Comparison of ENCODE assay signal across 7 cellular contexts in the genomic region with DNA sequence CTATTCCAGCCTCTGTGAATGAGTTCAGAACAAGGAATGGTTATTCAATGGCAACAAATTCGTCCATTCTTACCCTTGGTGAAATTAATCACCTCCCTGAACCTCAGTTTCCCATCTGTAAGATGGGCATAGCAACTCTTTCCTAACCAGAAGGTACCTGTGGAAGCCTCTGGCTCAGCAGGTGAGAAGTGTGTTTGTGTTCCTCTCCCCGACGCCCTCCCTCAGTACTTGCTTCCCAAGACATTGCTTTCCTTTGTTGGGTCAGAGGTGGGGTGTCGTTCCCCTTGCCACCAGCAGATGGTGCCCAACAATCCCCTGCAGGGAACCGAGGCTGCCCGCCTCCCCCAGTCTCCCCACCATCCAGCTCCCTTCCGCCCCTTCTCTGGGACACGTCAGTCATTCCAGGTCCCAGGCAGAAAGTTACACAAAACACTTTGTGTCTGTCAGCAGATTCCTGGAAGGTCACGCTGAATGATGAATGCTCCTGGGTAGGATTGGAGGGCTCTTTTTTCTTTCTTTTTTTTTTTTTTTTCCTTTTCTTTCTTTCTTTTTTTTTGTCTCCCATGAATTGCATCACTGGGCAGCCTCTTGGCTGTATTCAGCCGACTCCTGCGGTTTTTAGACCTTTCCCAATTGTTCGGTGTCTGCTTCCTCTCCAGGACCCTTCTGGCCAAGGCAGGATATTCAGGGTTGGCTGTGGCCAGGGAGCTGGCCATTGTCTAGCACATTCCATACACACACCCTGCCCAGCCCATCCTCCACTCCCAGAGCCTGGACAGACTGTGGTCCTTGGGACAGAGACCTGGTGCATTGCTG.
A peak's percentile ranks its signal among the peaks of the same experiment; 100 is the strongest.
DNase-seq lines count a peak whose midpoint lies in the region; ATAC-seq and TF ChIP-seq lines count a peak whose summit lies in the region.

No MANE protein-coding gene starts in this region.

- H3K36me3 Mint-ChIP-seq in activated CD8-positive, alpha-beta T cell treated with anti-CD3 and anti-CD28 coated beads for 36 hours (ENCODE audit: low read depth): no peaks in the 10 kb centered on the region

- H3K27ac Mint-ChIP-seq in activated CD8-positive, alpha-beta T cell treated with anti-CD3 and anti-CD28 coated beads for 36 hours: no peak overlapping the region

- WGBS in mesendoderm (ENCODE audit: extremely low coverage, insufficient coverage, low lambda C conversion rate): no CpG with 5 or more reads among the region's 12 CpGs

- TF ChIP-seq CTCF in GM12873 (IDR thresholded peaks at IDR 0.05; ENCODE audit: insufficient read depth, low read depth, low read length, missing control alignments): peak; percentile 96
- TF ChIP-seq CTCF in activated CD8-positive, alpha-beta T cell treated with anti-CD3 and anti-CD28 coated beads for 36 hours (IDR thresholded peaks at IDR 0.05): peak; percentile 96

- CTCF ChIA-PET in activated CD8-positive, alpha-beta T cell treated with anti-CD3 and anti-CD28 coated beads for 36 hours (lab: Charles Lee): interaction anchor here (0.6 to 1.8 kb wide), 13 partner anchors 9 to 1143 kb away, joined by 3 to 13 read pairs (median 3); no protein-coding TSS in a partner anchor

- peak overlapping the region; percentile 82 for H3K4ac ChIP-seq in mesendoderm (ENCODE audit: low read depth, low read length)

- no peaks in the 10 kb centered on the region for H3K79me1 ChIP-seq in mesendoderm (ENCODE audit: low read length)

- intact Hi-C loops in activated CD8-positive, alpha-beta T cell treated with anti-CD3 and anti-CD28 coated beads for 36 hours (cut with micrococcal nuclease): no loop called here

- H3K4me3 ChIP-seq in mesendoderm (ENCODE audit: low read length): no peak overlapping the region

- H3K27ac ChIP-seq in mesendoderm (ENCODE audit: low read depth, low read length): no peak overlapping the region

- H3K4me3 Mint-ChIP-seq in activated CD8-positive, alpha-beta T cell treated with anti-CD3 and anti-CD28 coated beads for 36 hours: no peak overlapping the region

- H3K4me1 Mint-ChIP-seq in activated CD8-positive, alpha-beta T cell treated with anti-CD3 and anti-CD28 coated beads for 36 hours (ENCODE audit: low read depth): peaks cover 10% of the 10 kb centered on the region

- peak; percentile 39 for ATAC-seq in HG02759 (IDR thresholded peaks at IDR 0.05; ENCODE audit: unreplicated experiment)
- peak; percentile 83 for ATAC-seq in activated CD8-positive, alpha-beta T cell treated with anti-CD3 and anti-CD28 coated beads for 36 hours

- no peaks in the 10 kb centered on the region for H3K4me1 ChIP-seq in mesendoderm (ENCODE audit: control insufficient read depth, low read depth, low read length)

- POLR2A ChIA-PET in activated CD8-positive, alpha-beta T cell treated with anti-CD3 and anti-CD28 coated beads for 36 hours (lab: Charles Lee): interaction anchor here (1.0 kb wide), 1 partner anchor 34 kb away, joined by 3 read pairs; no protein-coding TSS in a partner anchor

- DNase-seq in NCI-H526 treated with DMSO at 0.1 percent for 48 hours (lab: John Stamatoyannopoulos, UW) (peak; percentile 14), mesendoderm (peak; percentile 93)
- peak; percentile 69 for DNase-seq in activated CD8-positive, alpha-beta T cell treated with anti-CD3 and anti-CD28 coated beads for 36 hours
- DNase-seq in effector CD8-positive, alpha-beta T cell (lab: John Stamatoyannopoulos, UW): peak; percentile 46
- DNase-seq in stimulated activated CD8-positive, alpha-beta memory T cell treated with anti-CD3 and anti-CD28 coated beads, Interleukin-2, amount 100 ng/mL, for 1 hour (ENCODE audit: low read depth in 2 of 2): peak; percentile 14 to 38

- no peak overlapping the region for H3K18ac ChIP-seq in mesendoderm (ENCODE audit: low read length)

- no peaks in the 10 kb centered on the region for H3K36me3 ChIP-seq in mesendoderm (ENCODE audit: control insufficient read depth, insufficient read depth, low read length)

- peaks cover 4% of the 10 kb centered on the region for H3K9me3 Mint-ChIP-seq in activated CD8-positive, alpha-beta T cell treated with anti-CD3 and anti-CD28 coated beads for 36 hours

- no peak overlapping the region for H3K23ac ChIP-seq in mesendoderm (ENCODE audit: low read length)

- H3K9ac ChIP-seq in mesendoderm (ENCODE audit: low read length): no peak overlapping the region

- no peak overlapping the region for H2AK5ac ChIP-seq in mesendoderm (ENCODE audit: low read length)

- no peak overlapping the region for H3K4me2 ChIP-seq in mesendoderm (ENCODE audit: low read length)

- no peak overlapping the region for H2BK120ac ChIP-seq in mesendoderm (ENCODE audit: low read depth, low read length)

- H2BK15ac ChIP-seq in mesendoderm (replicated peaks; ENCODE audit: low read depth): no peak overlapping the region

- no peak overlapping the region for H4K8ac ChIP-seq in mesendoderm (ENCODE audit: low read depth, low read length)

- no peaks in the 10 kb centered on the region for H3K27me3 ChIP-seq in mesendoderm (ENCODE audit: insufficient read depth, low read length, poor library complexity)

- no peak overlapping the region for H2BK5ac ChIP-seq in mesendoderm (ENCODE audit: low read length)

- peaks cover 5% of the 10 kb centered on the region for H3K27me3 Mint-ChIP-seq in activated CD8-positive, alpha-beta T cell treated with anti-CD3 and anti-CD28 coated beads for 36 hours

- H3K56ac ChIP-seq in mesendoderm (ENCODE audit: low read length): no peak overlapping the region

- no peak overlapping the region for H4K5ac ChIP-seq in mesendoderm (ENCODE audit: low read length)

- no peaks in the 10 kb centered on the region for H3K79me2 ChIP-seq in mesendoderm (ENCODE audit: control insufficient read depth, insufficient read depth, low read length)

Comparison
In these comparisons a context has a peak if more than half of its experiments do, and no peak if none do; other contexts are left out.
1. DNase-seq: peak in every context shown above with its lines; median percentile 93 in mesendoderm; 69 in activated CD8-positive, alpha-beta T cell treated with anti-CD3 and anti-CD28 coated beads for 36 hours; 46 in effector CD8-positive, alpha-beta T cell; 26 in stimulated activated CD8-positive, alpha-beta memory T cell treated with anti-CD3 and anti-CD28 coated beads, Interleukin-2, amount 100 ng/mL, for 1 hour; 14 in NCI-H526 treated with DMSO at 0.1 percent for 48 hours.